In the genomic region with DNA sequence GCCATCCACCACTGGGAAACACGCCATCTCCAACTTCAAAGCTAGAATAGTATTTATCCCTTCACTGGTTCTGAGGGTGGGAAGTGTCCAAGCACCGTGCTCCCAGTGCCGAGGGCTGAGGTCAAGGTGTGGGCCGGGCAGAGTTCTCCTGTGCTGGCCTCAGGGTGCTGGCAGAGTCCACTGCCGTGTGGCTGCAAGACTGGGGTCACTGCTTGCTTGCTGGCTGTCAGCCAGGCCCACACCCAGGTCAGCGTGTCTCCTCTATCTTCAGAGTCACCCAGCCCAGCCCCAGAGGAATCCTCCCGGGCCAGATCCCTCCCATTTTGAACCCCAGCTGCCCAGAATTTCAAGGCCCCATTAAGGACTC, we compare ENCODE assay signal across 17 cellular contexts.
"Had no signal": no experiment of that assay in that cellular context is flagged by ENCODE, and none has a peak within 500 bp of the region (broad histone marks: within the 10 kb centered on the region; RNA-seq: fewer than 3 reads in every experiment).

No MANE protein-coding gene starts in this region.

- H3K36me3 ChIP-seq: gastroesophageal sphincter, prostate gland had no signal

- H3K4me3 ChIP-seq: gastroesophageal sphincter, prostate gland, skin epidermis had no signal

- DNase-seq: activated CD4-positive, alpha-beta T cell treated with anti-CD3 and anti-CD28 coated beads, Interleukin-2, amount 10 ng/mL, durations not matched to agents 7 days and 5 days; activated CD8-positive, alpha-beta memory T cell treated with anti-CD3 and anti-CD28 coated beads, Interleukin-2, amount 10 ng/mL, durations not matched to agents 7 days and 5 days; activated CD8-positive, alpha-beta T cell treated with anti-CD3 and anti-CD28 coated beads for 36 hours; activated T-cell treated with anti-CD3 and anti-CD28 coated beads for 4 hours; anterior cingulate cortex; caudate nucleus; dermis blood vessel endothelial cell; left colon; naive thymus-derived CD8-positive, alpha-beta T cell; stimulated activated CD4-positive, alpha-beta T cell treated with anti-CD3 and anti-CD28 coated beads, Interleukin-2, amount 100 ng/mL, for 24 hours; stimulated activated naive CD8-positive, alpha-beta T cell treated with anti-CD3 and anti-CD28 coated beads, Interleukin-15, amount 100 ng/mL, for 72 hours; trophoblast cell had no signal

- H3K9me3 ChIP-seq: gastroesophageal sphincter, prostate gland had no signal

- H3K4me1 ChIP-seq: gastroesophageal sphincter, prostate gland had no signal

- H3K27ac ChIP-seq: epithelial cell of prostate, gastroesophageal sphincter, prostate gland, skin epidermis, VCaP had no signal
